In the genomic region with DNA sequence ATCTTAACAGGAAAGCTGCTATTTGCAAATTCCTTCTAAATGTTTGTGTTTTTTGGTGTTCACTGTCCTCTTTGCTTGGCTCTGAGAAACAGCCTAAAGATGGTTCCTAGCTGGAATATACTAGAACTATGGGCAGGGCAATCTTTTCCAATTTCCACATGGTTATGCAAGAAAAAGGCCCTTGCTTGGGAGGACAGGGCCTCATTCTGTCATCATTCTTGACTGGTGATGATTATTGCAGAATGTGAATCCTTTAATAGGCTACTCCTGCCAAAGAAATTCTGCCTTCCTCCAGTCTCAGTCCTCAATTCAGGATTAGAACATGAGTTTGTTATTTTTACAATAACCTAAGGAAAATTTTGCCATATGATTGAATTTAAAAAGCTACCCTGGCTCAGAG, we compare ENCODE assay signal across 25 cellular contexts.
A peak's percentile ranks its signal among the peaks of the same experiment; 100 is the strongest.
DNase-seq lines count a peak whose midpoint lies in the region; ATAC-seq and TF ChIP-seq lines count a peak whose summit lies in the region.
"Had no signal": no experiment of that assay in that cellular context is flagged by ENCODE, and none has a peak within 500 bp of the region (broad histone marks: within the 10 kb centered on the region; RNA-seq: fewer than 3 reads in every experiment).

No MANE protein-coding gene starts in this region.

- TF ChIP-seq POLR2A in uterus (IDR thresholded peaks at IDR 0.05): no peak

- H3K4me1 ChIP-seq in right atrium auricular region: peaks cover 0 to 6% of the 10 kb centered on the region in 2 donors
- H3K4me1 ChIP-seq in uterus: no peaks in the 10 kb centered on the region
- no peaks in the 10 kb centered on the region for H3K4me1 ChIP-seq in left lung
- H3K4me1 ChIP-seq: transverse colon had no signal

- no peaks in the 10 kb centered on the region for H3K9me3 ChIP-seq in right atrium auricular region
- no peaks in the 10 kb centered on the region for H3K9me3 ChIP-seq in uterus
- no peaks in the 10 kb centered on the region for H3K9me3 ChIP-seq in left lung
- H3K9me3 ChIP-seq: left ventricle myocardium inferior, ovary, sigmoid colon, transverse colon had no signal

- TF ChIP-seq CTCF in right atrium auricular region (IDR thresholded peaks at IDR 0.05): no peak
- TF ChIP-seq CTCF in cardiac fibroblast (IDR thresholded peaks at IDR 0.05; ENCODE audit: low read depth, low read length): no peak
- TF ChIP-seq CTCF in uterus (IDR thresholded peaks at IDR 0.05): no peak
- no peak for TF ChIP-seq CTCF in left lung (IDR thresholded peaks at IDR 0.05)

- DNase-seq in left ventricle myocardium superior: no peak
- no peak for DNase-seq in right atrium auricular region (ENCODE audit: low spot score)
- peak; percentile 40 to 68 for DNase-seq in cardiac fibroblast (ENCODE audit: low read depth in 2 of 2)
- DNase-seq in fibroblast of the conjunctiva (ENCODE audit: low read depth): peak; percentile 29
- DNase-seq in activated T-cell treated with anti-CD3 and anti-CD28 coated beads for 4 hours: no peak
- no peak for DNase-seq in putamen (ENCODE audit: low spot score)
- no peak for DNase-seq in uterus
- DNase-seq in left lung: no peak
- DNase-seq: activated CD4-positive, alpha-beta T cell treated with anti-CD3 and anti-CD28 coated beads for 4 hours; activated naive CD4-positive, alpha-beta T cell treated with Interleukin-2 at 50 U/mL for 16 hours; activated T-cell treated with anti-CD3 and anti-CD28 coated beads, Interleukin-2, amount 50 U/mL, for 4 hours; amygdala; hypothalamus; left ventricle myocardium inferior; midbrain; naive thymus-derived CD8-positive, alpha-beta T cell; NCI-H187 treated with DMSO at 0.1 percent for 48 hours; NCI-H526 treated with DMSO at 0.1 percent for 48 hours; ovary; RPMI8226; sigmoid colon; stimulated activated naive CD8-positive, alpha-beta T cell treated with anti-CD3 and anti-CD28 coated beads, Interleukin-15, amount 100 ng/mL, for 72 hours; transverse colon had no signal

- H3K27ac ChIP-seq in right atrium auricular region (no peak overlapping the region), uterus (no peak overlapping the region), left lung (no peak overlapping the region)
- H3K27ac ChIP-seq: cardiac muscle cell, left ventricle myocardium inferior, ovary, sigmoid colon, transverse colon had no signal

- H3K36me3 ChIP-seq in right atrium auricular region (no peaks in the 10 kb centered on the region), uterus (no peaks in the 10 kb centered on the region), left lung (no peaks in the 10 kb centered on the region)
- H3K36me3 ChIP-seq: cardiac muscle cell, left ventricle myocardium inferior, ovary, sigmoid colon, transverse colon had no signal

- ATAC-seq in left ventricle myocardium superior (peak; percentile 21), left lung (no peak)
- ATAC-seq: activated T-cell treated with anti-CD3 and anti-CD28 coated beads, Interleukin-2, amount 50 U/mL, for 4 hours; HCT116; naive thymus-derived CD8-positive, alpha-beta T cell; stimulated activated naive CD8-positive, alpha-beta T cell treated with anti-CD3 and anti-CD28 coated beads, Interleukin-15, amount 100 ng/mL, for 72 hours had no signal

- no peak overlapping the region for H3K4me3 ChIP-seq in right atrium auricular region
- H3K4me3 ChIP-seq in cardiac fibroblast (replicated peaks in 1 of 2; ENCODE audit: low read depth in 2 of 2, low read length in 2 of 2): no peak overlapping the region
- no peak overlapping the region for H3K4me3 ChIP-seq in uterus
- H3K4me3 ChIP-seq in left lung: no peak overlapping the region
- H3K4me3 ChIP-seq: cardiac muscle cell, left ventricle myocardium inferior, ovary, sigmoid colon, transverse colon had no signal

- no peaks in the 10 kb centered on the region for H3K27me3 ChIP-seq in right atrium auricular region
- H3K27me3 ChIP-seq in uterus: no peaks in the 10 kb centered on the region
- H3K27me3 ChIP-seq in left lung: no peaks in the 10 kb centered on the region
- H3K27me3 ChIP-seq: cardiac muscle cell, ovary, sigmoid colon, transverse colon had no signal

- intact Hi-C loops in left ventricle myocardium superior (cut with micrococcal nuclease) (no loop called here), uterus (cut with DNase I; ENCODE audit: low total_unique reads) (no loop called here), left lung (cut with DNase I) (no loop called here)

Comparison
In these comparisons a context has a peak if more than half of its experiments do, and no peak if none do; other contexts are left out.
1. DNase-seq: peak in cardiac fibroblast (2 of 2) and fibroblast of the conjunctiva (single experiment); none in left ventricle myocardium superior (single experiment), right atrium auricular region (single experiment), activated T-cell treated with anti-CD3 and anti-CD28 coated beads for 4 hours (single experiment), putamen (single experiment), uterus (0 of 2) and left lung (0 of 2).